Comparison of ENCODE assay signal across 8 cellular contexts in the genomic region with DNA sequence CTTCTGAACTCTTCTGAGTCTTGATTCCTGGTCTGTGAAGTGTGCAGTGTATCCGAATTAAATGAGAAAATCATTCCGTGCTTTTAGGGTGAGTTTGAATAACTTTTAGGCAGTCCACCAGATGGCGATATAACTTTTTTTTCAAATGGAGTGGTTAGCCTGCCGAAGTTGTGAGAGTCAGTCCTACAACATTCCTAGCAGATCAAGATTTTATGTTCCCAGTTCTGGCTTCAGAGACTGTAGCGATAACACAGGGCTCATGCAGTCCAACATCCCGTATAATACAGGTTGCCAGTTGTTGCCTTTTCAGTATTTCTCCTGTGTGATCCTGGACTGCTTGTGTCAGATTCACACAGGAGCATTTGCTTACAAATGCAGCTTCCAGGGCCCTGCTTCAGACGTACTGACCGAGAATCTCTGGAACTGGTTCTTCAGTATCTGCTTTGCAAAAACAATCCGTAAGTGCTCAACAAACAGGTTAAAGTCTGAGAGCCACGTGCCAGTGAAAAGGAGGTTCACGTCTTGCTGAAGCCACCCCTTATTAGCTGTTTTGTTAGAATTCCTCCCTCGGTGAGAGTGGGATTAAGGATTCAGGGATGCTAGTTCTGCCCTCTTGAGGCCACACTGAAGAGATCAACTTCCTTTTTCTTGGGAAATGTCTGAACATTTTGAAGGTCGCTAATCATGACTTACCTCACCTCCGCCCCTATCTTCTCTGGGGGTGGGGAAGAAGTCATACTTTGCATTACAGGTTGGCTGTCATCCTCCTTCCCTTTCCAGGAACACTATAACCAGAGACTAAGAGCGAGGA. TPM values are rescaled to one million over a fixed set of nuclear protein-coding genes. Genes with fewer than 3 reads are reported as not detected.
A peak's percentile ranks its signal among the peaks of the same experiment; 100 is the strongest.
DNase-seq lines count a peak whose midpoint lies in the region; ATAC-seq and TF ChIP-seq lines count a peak whose summit lies in the region.

No MANE protein-coding gene starts in this region.

- DNase-seq in A172 (ENCODE audit: low spot score) (peak; percentile 71), GDM1 (lab: John Stamatoyannopoulos, UW) (peak; percentile 3), SK-N-DZ (ENCODE audit: low spot score) (peak; percentile 69), erythroblast (lab: John Stamatoyannopoulos, UW) (peak; percentile 44 to 66), NCI-H187 (lab: John Stamatoyannopoulos, UW) (no peak)

- H3K9ac ChIP-seq in HUES48 (ENCODE audit: low read depth, low read length) (0 out of 2 replicates have a peak overlapping the region, but pooled peaks have one; percentile 30), mucosa of rectum (ENCODE audit: low read depth in 1 of 2, low read length in 2 of 2) (peak overlapping the region in 1 of 2 donors; percentile 32)

- H3K27ac ChIP-seq in HUES48 (ENCODE audit: low read depth, low read length) (no peak overlapping the region), mucosa of rectum (ENCODE audit: low read depth in 2 of 2, low read length in 2 of 2) (peak overlapping the region in 1 of 2 donors; percentile 50)

- no peak for ATAC-seq in GM18909 (IDR thresholded peaks at IDR 0.05; ENCODE audit: poor library complexity, unreplicated experiment)

- H3K4me1 ChIP-seq in HUES48 (ENCODE audit: control insufficient read depth, insufficient read depth, low read length) = peaks cover 3% of the 10 kb centered on the region; the same call in 1 of the 2 replicates
- H3K4me1 ChIP-seq in mucosa of rectum (ENCODE audit: control insufficient read depth in 2 of 2, insufficient read depth in 2 of 2, low read length in 2 of 2) = no peaks in the 10 kb centered on the region

- TF ChIP-seq POLR2A in erythroblast (IDR thresholded peaks at IDR 0.05; ENCODE audit: low read length) = no peak

- H3K4me3 ChIP-seq in HUES48 (ENCODE audit: low read depth, low read length) = peak overlapping the region; percentile 64
- peak overlapping the region; percentile 56 to 60 for H3K4me3 ChIP-seq in mucosa of rectum (ENCODE audit: low read length in 2 of 2)

- H3K27me3 ChIP-seq in HUES48 (ENCODE audit: control insufficient read depth, insufficient read depth, low read length) (no peaks in the 10 kb centered on the region), mucosa of rectum (ENCODE audit: control insufficient read depth in 2 of 2, insufficient read depth in 2 of 2, low read length in 2 of 2) (no peaks in the 10 kb centered on the region)

- H3K36me3 ChIP-seq in HUES48 (ENCODE audit: control insufficient read depth, insufficient read depth, low read length) = no peaks in the 10 kb centered on the region
- peaks cover 0 to 3% of the 10 kb centered on the region in 2 donors for H3K36me3 ChIP-seq in mucosa of rectum (ENCODE audit: control insufficient read depth in 2 of 2, insufficient read depth in 2 of 2, low read length in 2 of 2)

- H3K9me3 ChIP-seq in HUES48 (ENCODE audit: control insufficient read depth, insufficient read depth, low read length) (no peaks in the 10 kb centered on the region), mucosa of rectum (ENCODE audit: control insufficient read depth in 2 of 2, low read length in 2 of 2) (no peaks in the 10 kb centered on the region)

RNA-seq across cellular contexts. Expression of gene SMIM3, which starts 22.8 kb away (rescaled TPM):
- total RNA-seq in A172 (2014; rRNA removed; shearing (Covaris generic)) = 11.4 and 26.2 TPM in 2 replicates
- polyA plus RNA-seq in SK-N-DZ (2014; cell fraction: cytosol; rRNA removed) = 2.6 and 2.8 TPM in 2 replicates
- polyA plus RNA-seq in SK-N-DZ (2014; cell fraction: nucleus; rRNA removed) = 0.94 and 1.4 TPM in 2 replicates

RNA-seq across cellular contexts. Expression of gene DCTN4, which starts 42.5 kb away (rescaled TPM):
- total RNA-seq in A172 (2014; rRNA removed; shearing (Covaris generic)) = 67.7 and 68.0 TPM in 2 replicates
- polyA plus RNA-seq in SK-N-DZ (2014; cell fraction: cytosol; rRNA removed) = 53.0 and 55.7 TPM in 2 replicates
- 59.2 and 90.6 TPM in 2 replicates for polyA plus RNA-seq in SK-N-DZ (2014; cell fraction: nucleus; rRNA removed)

RNA-seq across cellular contexts. Expression of gene IRGM, which starts 45.0 kb away (rescaled TPM):
- total RNA-seq in A172 (2014; rRNA removed; shearing (Covaris generic)) = not detected in 2 replicates
- polyA plus RNA-seq in SK-N-DZ (2014; cell fraction: cytosol; rRNA removed) = 0.41 TPM in 1 of 2 replicates, not detected in the other
- not detected in 2 replicates for polyA plus RNA-seq in SK-N-DZ (2014; cell fraction: nucleus; rRNA removed)

Comparison
In these comparisons a context has a peak if more than half of its experiments do, and no peak if none do; other contexts are left out.
1. DNase-seq: peak in A172 (single experiment), GDM1 (single experiment), SK-N-DZ (single experiment) and erythroblast (2 of 2); none in NCI-H187 (0 of 2).